Comparison of ENCODE assay signal across 21 cellular contexts in the genomic region with DNA sequence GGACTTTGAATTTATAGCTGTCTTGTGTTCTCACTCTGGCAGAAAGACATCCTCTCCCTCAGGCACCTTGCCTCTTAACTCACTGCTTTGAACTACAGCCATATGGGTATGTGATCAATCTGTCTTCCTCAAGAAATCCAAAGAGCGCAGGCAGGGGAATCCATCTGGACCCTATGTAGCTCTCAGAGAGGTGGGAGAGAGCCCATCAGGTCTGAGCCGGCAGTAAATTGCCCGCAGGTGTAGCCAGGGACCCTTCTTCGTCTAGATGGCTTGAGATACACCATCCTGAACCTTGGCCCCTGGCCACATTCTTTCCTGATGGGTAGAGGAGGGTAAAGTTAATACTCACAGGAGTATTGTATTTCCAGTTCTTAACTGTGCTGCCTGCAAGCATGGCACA.
DNase-seq lines count a peak whose midpoint lies in the region; ATAC-seq, FAIRE-seq and TF ChIP-seq lines count a peak whose summit lies in the region.
"Had no signal": no experiment of that assay in that cellular context is flagged by ENCODE, and none has a peak within 500 bp of the region (broad histone marks: within the 10 kb centered on the region; RNA-seq: fewer than 3 reads in every experiment).

No MANE protein-coding gene starts in this region.

- TF ChIP-seq EP300 in H1 (IDR thresholded peaks at IDR 0.05; ENCODE audit: borderline replicate concordance in 1 of 2, low read depth in 2 of 2, low read length in 2 of 2), result no peak

- no peaks in the 10 kb centered on the region for H3K9me3 Mint-ChIP-seq in GM23338
- peaks cover 12% of the 10 kb centered on the region for H3K9me3 Mint-ChIP-seq in nephron progenitor cell
- H3K9me3 Mint-ChIP-seq: H9 had no signal

- H3K9me2 ChIP-seq in GM23338 (ENCODE audit: insufficient read depth), result peaks cover 5% of the 10 kb centered on the region; the same call in 1 of the 2 replicates
- H3K9me2 ChIP-seq: SK-N-SH had no signal

- no peak overlapping the region for H3K14ac ChIP-seq in H1 (ENCODE audit: insufficient read length)

- POLR2A ChIA-PET in H1 (lab: Charles Lee; ENCODE audit: partially characterized antibody), result no interaction called here

- H4K20me1 ChIP-seq in GM23338 (replicated peaks; ENCODE audit: insufficient read depth) (no peaks in the 10 kb centered on the region; the same call in 1 of the 2 replicates), H1 (replicated peaks in 1 of 2; ENCODE audit: control insufficient read depth in 1 of 2, insufficient read depth in 2 of 2, low read length in 2 of 2) (no peaks in the 10 kb centered on the region)

- H3K36me3 ChIP-seq in GM23338 (ENCODE audit: insufficient read depth) (no peaks in the 10 kb centered on the region), H1 (ENCODE audit: control insufficient read depth in 2 of 4, insufficient read depth in 4 of 4, low read length in 3 of 4) (no peaks in the 10 kb centered on the region)

- TF ChIP-seq CTCF in GM23338 (conservative IDR thresholded peaks at IDR 0.05; ENCODE audit: low read depth in 2 of 2) (no peak), H1 (IDR thresholded peaks at IDR 0.05; ENCODE audit: control extremely low read depth in 1 of 3, insufficient read depth in 1 of 3, low read depth in 1 of 3, low read length in 3 of 3) (no peak), nephron progenitor cell (IDR thresholded peaks at IDR 0.05) (no peak)

- no peak overlapping the region for H3K4me3 Mint-ChIP-seq in GM23338
- no peak overlapping the region for H3K4me3 Mint-ChIP-seq in nephron progenitor cell
- H3K4me3 Mint-ChIP-seq: CD4-positive, alpha-beta T cell; H9 had no signal

- no peaks in the 10 kb centered on the region for H3K27me3 ChIP-seq in GM23338 (ENCODE audit: insufficient read depth)
- no peaks in the 10 kb centered on the region for H3K27me3 ChIP-seq in H1 (replicated peaks in 1 of 4; ENCODE audit: control insufficient read depth in 3 of 4, extremely low read depth in 1 of 4, insufficient read depth in 3 of 4, low read length in 3 of 4)

- no peak overlapping the region for H3K9ac ChIP-seq in H1 (replicated peaks in 1 of 4; ENCODE audit: extremely low read depth in 1 of 4, low read depth in 3 of 4, low read length in 3 of 4)
- H3K9ac ChIP-seq: SK-N-SH had no signal

- no peak overlapping the region for H4K91ac ChIP-seq in H1 (replicated peaks; ENCODE audit: insufficient read length, low read length)

- H4K8ac ChIP-seq in H1 (ENCODE audit: extremely low read depth, insufficient read depth, low read length), result no peak overlapping the region

- H3K27ac ChIP-seq in GM23338 (ENCODE audit: low read depth), result no peak overlapping the region
- H3K27ac ChIP-seq in H1 (ENCODE audit: low read depth, low read length), result no peak overlapping the region

- H2AFZ ChIP-seq in GM23338, result peak overlapping the region; percentile 18; the same call in 1 of the 2 replicates
- H2AFZ ChIP-seq in H1 (ENCODE audit: low read length), result 0 out of 2 replicates have a peak overlapping the region, but pooled peaks have one; percentile 2

- H3K23ac ChIP-seq in H1 (ENCODE audit: insufficient read length), result no peak overlapping the region

- no peaks in the 10 kb centered on the region for H3K79me2 ChIP-seq in GM23338 (replicated peaks; ENCODE audit: insufficient read depth)
- H3K79me2 ChIP-seq in H1 (ENCODE audit: control insufficient read depth in 1 of 2, insufficient read depth in 2 of 2, low read length in 2 of 2), result no peaks in the 10 kb centered on the region

- no peak overlapping the region for H2BK15ac ChIP-seq in H1 (ENCODE audit: low read length)

- no peaks in the 10 kb centered on the region for H3K36me3 Mint-ChIP-seq in GM23338 (ENCODE audit: low read depth)
- H3K36me3 Mint-ChIP-seq in nephron progenitor cell (ENCODE audit: low read depth), result no peaks in the 10 kb centered on the region

- H3K79me1 ChIP-seq in H1 (ENCODE audit: low read depth, low read length), result no peaks in the 10 kb centered on the region

- no peak overlapping the region for H2BK12ac ChIP-seq in H1 (ENCODE audit: low read depth, low read length)

- no peak overlapping the region for H3K18ac ChIP-seq in H1 (ENCODE audit: extremely low read depth, low read length)

- WGBS in H1 (ENCODE audit: extremely low coverage in 1 of 2, insufficient coverage in 1 of 2, insufficient read length in 1 of 2, insufficient replicate concordance in 2 of 2, low coverage in 1 of 2, low lambda C conversion rate in 2 of 2, missing lambda C conversion rate in 1 of 2), 2 experiments, result 92% methylated on average over 4 of the region's 4 CpGs; no CpG with 5 or more reads in 1 of the 2 experiments

- H2BK20ac ChIP-seq in H1 (ENCODE audit: low read length), result no peak overlapping the region

- peaks cover 8% of the 10 kb centered on the region; the same call in 2 of the 3 replicates for H3K4me1 Mint-ChIP-seq in GM23338
- H3K4me1 Mint-ChIP-seq in nephron progenitor cell, result peaks cover 30% of the 10 kb centered on the region

- FAIRE-seq in H1 (lab: Jason Lieb, UNC), result no peak
- FAIRE-seq: GM18507, HTR-8/SVneo had no signal

- no peak overlapping the region for H3K56ac ChIP-seq in H1 (replicated peaks; ENCODE audit: insufficient read length, low read depth, low read length)

- H3K4me3 ChIP-seq in GM23338 (no peak overlapping the region), H1 (ENCODE audit: extremely low read depth in 1 of 4, insufficient read depth in 2 of 4, low read depth in 3 of 4, low read length in 4 of 4) (no peak overlapping the region)

- H4K5ac ChIP-seq in H1 (ENCODE audit: insufficient read length, low read depth, low read length), result no peak overlapping the region

- H3K27ac Mint-ChIP-seq in GM23338 (no peak overlapping the region), nephron progenitor cell (peak overlapping the region; percentile 36)
- H3K27ac Mint-ChIP-seq: CD4-positive, alpha-beta T cell; H9 had no signal

- no peak overlapping the region for H3K4me2 ChIP-seq in GM23338
- no peak overlapping the region for H3K4me2 ChIP-seq in H1 (ENCODE audit: insufficient read depth in 1 of 2, low read depth in 2 of 2, low read length in 2 of 2)
- H3K4me2 ChIP-seq: SK-N-SH had no signal

- no peak for TF ChIP-seq POLR2A in H1 (IDR thresholded peaks at IDR 0.05; ENCODE audit: control extremely low read depth in 1 of 2, low read depth in 2 of 2, low read length in 2 of 2)

- H2BK120ac ChIP-seq in H1 (replicated peaks; ENCODE audit: low read depth, low read length), result no peak overlapping the region

- H3K4me1 ChIP-seq in GM23338 (ENCODE audit: insufficient read depth) (peaks cover 8% of the 10 kb centered on the region), H1 (replicated peaks in 1 of 4; ENCODE audit: control insufficient read depth in 3 of 4, insufficient read depth in 4 of 4, low read length in 3 of 4) (no peaks in the 10 kb centered on the region)

- no peak for ATAC-seq in GM23338

- no peak for TF ChIP-seq RAD21 in H1 (IDR thresholded peaks at IDR 0.05 in 1 of 2, conservative IDR thresholded peaks at IDR 0.05 in 1 of 2; ENCODE audit: low read depth in 2 of 2, low read length in 2 of 2)

- H2BK5ac ChIP-seq in H1 (ENCODE audit: low read depth, low read length), result no peak overlapping the region

- CTCF ChIA-PET in H1 (lab: Charles Lee; ENCODE audit: partially characterized antibody), result no interaction called here

- no peaks in the 10 kb centered on the region for H3F3A ChIP-seq in GM23338 (replicated peaks; ENCODE audit: low read depth)

- H3K4ac ChIP-seq in H1 (replicated peaks; ENCODE audit: insufficient read length, low read depth, low read length), result no peak overlapping the region

- DNase-seq in NCI-H82 (lab: John Stamatoyannopoulos, UW), result peak; percentile 56
- DNase-seq in NCI-H82 treated with DMSO at 0.1 percent for 48 hours (lab: John Stamatoyannopoulos, UW; ENCODE audit: unreplicated experiment), result no peak
- no peak for DNase-seq in GM23338 (ENCODE audit: low spot score)
- no peak for DNase-seq in H1 (ENCODE audit: low read depth in 1 of 2, low spot score in 2 of 2)
- no peak for DNase-seq in nephron progenitor cell
- no peak for DNase-seq in globus pallidus (ENCODE audit: low spot score)
- no peak for DNase-seq in activated CD4-positive, CD25-positive, alpha-beta regulatory T cell treated with anti-CD3 and anti-CD28 coated beads, Interleukin-2, amount 50 U/mL, for 72 hours
- no peak for DNase-seq in SKM-1 (lab: John Stamatoyannopoulos, UW; ENCODE audit: unreplicated experiment)
- DNase-seq: 8988T; CD4-positive, alpha-beta T cell; DMS 273 treated with DMSO at 0.1 percent for 48 hours; DND-41; H9; KG1; MM.1S; NCI-H2029; NCI-H226; NCI-H510A treated with DMSO at 0.1 percent for 48 hours; SK-N-SH had no signal

- no peaks in the 10 kb centered on the region for H3K9me3 ChIP-seq in H1 (ENCODE audit: insufficient read depth in 2 of 2, low read depth in 1 of 2, low read length in 1 of 2)
- H3K9me3 ChIP-seq: SK-N-SH had no signal

- H3K23me2 ChIP-seq in H1 (ENCODE audit: low read depth, low read length), result no peaks in the 10 kb centered on the region

- H3K27me3 Mint-ChIP-seq in GM23338 (ENCODE audit: insufficient read depth, low read depth, poor library complexity), result peaks cover 5% of the 10 kb centered on the region
- H3K27me3 Mint-ChIP-seq in nephron progenitor cell (ENCODE audit: low read depth, poor library complexity), result peaks cover 12% of the 10 kb centered on the region
- H3K27me3 Mint-ChIP-seq: CD4-positive, alpha-beta T cell had no signal

- H2AK5ac ChIP-seq in H1 (ENCODE audit: low read depth, low read length), result no peak overlapping the region

TF ChIP-seq in GM23338, 12 proteins besides CTCF, POLR2A, EP300 and RAD21 (continues in another document):
- TF ChIP-seq JUNB (IDR thresholded peaks at IDR 0.05; ENCODE audit: unreplicated experiment), result no peak
- TF ChIP-seq NANOG (IDR thresholded peaks at IDR 0.05; ENCODE audit: borderline replicate concordance), result no peak

TF ChIP-seq in H1, 55 proteins besides CTCF, POLR2A, EP300 and RAD21 (continues in another document):
- TF ChIP-seq KDM5A (IDR thresholded peaks at IDR 0.05; ENCODE audit: low read length) (no peak), CTBP2 (IDR thresholded peaks at IDR 0.05; ENCODE audit: borderline replicate concordance, insufficient read depth, insufficient read length, low read length) (no peak), JUND (IDR thresholded peaks at IDR 0.05; ENCODE audit: low read length) (no peak), CHD1 (IDR thresholded peaks at IDR 0.05; ENCODE audit: low read depth, low read length) (no peak), POU5F1 (IDR thresholded peaks at IDR 0.05; ENCODE audit: low read depth, low read length) (no peak)
